Comparison of ENCODE assay signal across 8 cellular contexts in genomic region chr19:13842294-13843103, GRCh38.
DNase-seq lines count a peak whose midpoint lies in the region; ATAC-seq and TF ChIP-seq lines count a peak whose summit lies in the region.

No MANE protein-coding gene starts in this region.

- H3K9me3 ChIP-seq in neutrophil, result no peaks in the 10 kb centered on the region

- H3K27me3 ChIP-seq in neutrophil, result no peaks in the 10 kb centered on the region

- peaks cover 78 to 80% of the 10 kb centered on the region in 2 experiments for H3K4me1 ChIP-seq in neutrophil (ENCODE audit: control insufficient read depth in 1 of 2, insufficient read depth in 1 of 2, low read depth in 1 of 2, low read length in 1 of 2)

- TF ChIP-seq CTCF in AG09309 (IDR thresholded peaks at IDR 0.05; ENCODE audit: control insufficient read depth, insufficient read depth, low read depth, low read length, missing control alignments) (no peak), neutrophil (IDR thresholded peaks at IDR 0.05) (peak; percentile 5)

- H3K36me3 ChIP-seq in neutrophil, result no peaks in the 10 kb centered on the region

- DNase-seq in AG09309 (ENCODE audit: low read depth) (no peak), RKO (ENCODE audit: low spot score) (peak; percentile 70), globus pallidus (ENCODE audit: low spot score) (peak; percentile 60), cortex of kidney (lab: John Stamatoyannopoulos, UW) (no peak)
- DNase-seq in activated naive CD4-positive, alpha-beta T cell treated with anti-CD3 and anti-CD28 coated beads, Interleukin-2, amount 50 U/mL, for 16 hours, result peak; percentile 59

- peak overlapping the region; percentile 99 for H3K27ac ChIP-seq in neutrophil

- H3K4me3 ChIP-seq in AG09309 (ENCODE audit: control insufficient read depth, low read depth, low read length) (peak overlapping the region; percentile 92), neutrophil (ENCODE audit: low read depth in 1 of 2, low read length in 1 of 2) (peak overlapping the region; percentile 82 to 84)

- ATAC-seq in GM19372 (IDR thresholded peaks at IDR 0.05; ENCODE audit: low read depth, unreplicated experiment) (peak; percentile 30), HG03139 (IDR thresholded peaks at IDR 0.05; ENCODE audit: unreplicated experiment) (no peak)

Comparison
In these comparisons a context has a peak if more than half of its experiments do, and no peak if none do; other contexts are left out.
1. DNase-seq: peak in RKO (single experiment), activated naive CD4-positive, alpha-beta T cell treated with anti-CD3 and anti-CD28 coated beads, Interleukin-2, amount 50 U/mL, for 16 hours (single experiment) and globus pallidus (single experiment); none in AG09309 (single experiment) and cortex of kidney (single experiment).